ENCODE assay signal across 22 cellular contexts in genomic region chr13:39875583-39875982, GRCh38.
DNase-seq lines count a peak whose midpoint lies in the region; ATAC-seq and TF ChIP-seq lines count a peak whose summit lies in the region.
"Had no signal": no experiment of that assay in that cellular context is flagged by ENCODE, and none has a peak within 500 bp of the region (broad histone marks: within the 10 kb centered on the region; RNA-seq: fewer than 3 reads in every experiment).

No MANE protein-coding gene starts in this region.

- ATAC-seq in heart left ventricle, result peak in 3 of 4 donors; percentile 36 to 62 (median 59)
- no peak for ATAC-seq in Right ventricle myocardium inferior
- ATAC-seq in right lobe of liver, result peak; percentile 22 to 80 (median 60)
- ATAC-seq in aorta (ENCODE audit: low FRiP score), result peak; percentile 21
- no peak for ATAC-seq in HG02623 (IDR thresholded peaks at IDR 0.05; ENCODE audit: unreplicated experiment)
- ATAC-seq: mucosa of descending colon had no signal

- 41 to 70% (median 56%) methylated on average over 7 of the region's 7 CpGs for WGBS in heart left ventricle, 4 donors
- whole genome bisulfite sequencing in right lobe of liver (ENCODE audit: insufficient coverage, low coverage, low lambda C conversion rate, missing lambda C conversion rate), result 55% methylated on average over 6 of the region's 7 CpGs
- WGBS in aorta, 2 donors, result 19 to 26% methylated on average over 7 of the region's 7 CpGs

- TF ChIP-seq POLR2A in heart left ventricle (IDR thresholded peaks at IDR 0.05), result no peak
- TF ChIP-seq POLR2A in right lobe of liver (IDR thresholded peaks at IDR 0.05), result no peak

- H3K4me3 ChIP-seq in heart left ventricle (no peak overlapping the region), right lobe of liver (no peak overlapping the region), aorta (ENCODE audit: low read length in 2 of 2) (no peak overlapping the region)
- H3K4me3 ChIP-seq: hepatocyte, mucosa of descending colon, PC-9, SK-N-MC, skin epidermis, thoracic aorta had no signal

- no peaks in the 10 kb centered on the region for H3K27me3 ChIP-seq in heart left ventricle
- no peaks in the 10 kb centered on the region for H3K27me3 ChIP-seq in right lobe of liver
- H3K27me3 ChIP-seq in aorta (ENCODE audit: control insufficient read depth in 1 of 2, insufficient read depth in 2 of 2, low read length in 1 of 2), result no peaks in the 10 kb centered on the region
- H3K27me3 ChIP-seq: hepatocyte had no signal

- no peaks in the 10 kb centered on the region for H3K36me3 ChIP-seq in heart left ventricle
- H3K36me3 ChIP-seq in right lobe of liver, result no peaks in the 10 kb centered on the region
- H3K36me3 ChIP-seq in aorta (ENCODE audit: control insufficient read depth in 1 of 2, insufficient read depth in 2 of 2, low read length in 1 of 2), result no peaks in the 10 kb centered on the region
- H3K36me3 ChIP-seq: thoracic aorta had no signal

- intact Hi-C loops in heart left ventricle (cut with DNase I) (no loop called here), Right ventricle myocardium inferior (cut with DNase I) (no loop called here), right lobe of liver (cut with DNase I) (no loop called here), aorta (cut with DNase I) (no loop called here)

- DNase-seq in heart left ventricle (no peak), Right ventricle myocardium inferior (ENCODE audit: missing footprints) (no peak), dermis microvascular lymphatic vessel endothelial cell (ENCODE audit: low read depth in 2 of 2) (peak; percentile 91 to 95), right lobe of liver (no peak), aorta (no peak), AG08396 (ENCODE audit: low spot score) (no peak), COR-L47 (lab: John Stamatoyannopoulos, UW) (no peak)
- DNase-seq: activated CD4-positive, alpha-beta T cell treated with anti-CD3 and anti-CD28 coated beads for 4 hours; activated gamma-delta T cell; GOT3; KBM-7; kidney; mucosa of descending colon; NCI-H1048; NCI-H774; occipital lobe; PC-9 had no signal

- H3K9me3 ChIP-seq in heart left ventricle, result no peaks in the 10 kb centered on the region
- no peaks in the 10 kb centered on the region for H3K9me3 ChIP-seq in right lobe of liver
- no peaks in the 10 kb centered on the region for H3K9me3 ChIP-seq in aorta (ENCODE audit: control insufficient read depth, low read length)
- H3K9me3 ChIP-seq: mucosa of descending colon, thoracic aorta had no signal

- TF ChIP-seq CTCF in heart left ventricle (IDR thresholded peaks at IDR 0.05) (no peak), right lobe of liver (IDR thresholded peaks at IDR 0.05) (no peak)

- H3K27ac ChIP-seq in heart left ventricle, result peak overlapping the region in 3 of 12 donors; percentile 4 to 23 (median 17)
- H3K27ac ChIP-seq in right lobe of liver, result no peak overlapping the region
- no peak overlapping the region for H3K27ac ChIP-seq in aorta (ENCODE audit: low read depth in 1 of 2, low read length in 2 of 2)
- H3K27ac ChIP-seq: hepatocyte, PC-9, SK-N-MC, thoracic aorta had no signal

- H3K4me1 ChIP-seq in heart left ventricle, result peaks cover 0 to 50% (median 17%) of the 10 kb centered on the region in 12 donors
- H3K4me1 ChIP-seq in right lobe of liver, result no peaks in the 10 kb centered on the region
- peaks cover 0 to 3% of the 10 kb centered on the region in 2 donors for H3K4me1 ChIP-seq in aorta (ENCODE audit: control insufficient read depth in 1 of 2, insufficient read depth in 2 of 2, low read length in 2 of 2)

Comparison
In these comparisons a context has a peak if more than half of its experiments do, and no peak if none do; other contexts are left out.
1. ATAC-seq: peak in heart left ventricle (3 of 4), right lobe of liver (4 of 4) and aorta (single experiment); none in Right ventricle myocardium inferior (single experiment) and HG02623 (single experiment).
2. DNase-seq: peak in dermis microvascular lymphatic vessel endothelial cell (2 of 2); none in heart left ventricle (0 of 5), Right ventricle myocardium inferior (single experiment), right lobe of liver (0 of 3), aorta (0 of 2), AG08396 (single experiment) and COR-L47 (single experiment).